8 cellular contexts compared by ENCODE assay signal in the genomic region with DNA sequence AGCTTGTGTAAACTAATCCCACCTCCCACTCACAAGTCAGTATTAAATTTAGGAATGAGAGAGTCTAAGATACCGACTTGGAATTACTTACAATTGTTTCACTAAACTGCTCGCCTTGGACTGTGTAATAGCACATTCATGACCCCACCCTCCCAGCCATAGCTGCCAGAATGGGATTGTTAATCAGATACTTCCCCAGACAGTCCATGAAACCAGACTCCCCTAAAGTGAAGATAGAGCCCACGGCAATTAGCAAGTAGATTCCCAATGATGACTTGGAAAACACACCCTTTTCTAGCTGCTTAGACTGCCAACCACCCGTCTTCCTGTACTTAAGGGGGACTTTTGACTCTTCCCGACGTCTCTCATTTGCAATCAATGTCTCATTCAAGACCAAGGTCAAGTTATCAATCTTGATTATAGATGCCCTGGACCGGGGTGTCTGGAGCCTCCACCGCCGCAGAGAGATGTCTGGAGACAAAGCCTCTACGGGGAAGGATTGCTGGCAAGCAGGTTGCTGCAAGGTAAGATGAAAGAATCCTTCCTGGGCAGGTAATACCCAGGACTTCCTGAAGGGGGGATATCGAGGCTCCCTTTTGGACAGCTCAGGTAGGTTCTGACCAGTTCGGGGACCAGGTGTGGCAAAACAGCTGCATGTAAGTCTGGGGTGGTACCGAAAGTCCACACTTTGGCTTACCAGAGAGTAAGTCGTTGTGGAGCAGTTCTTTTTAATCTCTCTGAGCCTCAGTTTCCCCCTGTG. TPM values are rescaled to one million over a fixed set of nuclear protein-coding genes. Genes with fewer than 3 reads are reported as not detected.
DNase-seq lines count a peak whose midpoint lies in the region; ATAC-seq, FAIRE-seq and TF ChIP-seq lines count a peak whose summit lies in the region.
"Had no signal": no experiment of that assay in that cellular context is flagged by ENCODE, and none has a peak within 500 bp of the region (broad histone marks: within the 10 kb centered on the region; RNA-seq: fewer than 3 reads in every experiment).

No MANE protein-coding gene starts in this region.

- H3K27ac ChIP-seq in Karpas-422 (ENCODE audit: low read length) (no peak overlapping the region), kidney (ENCODE audit: low read depth in 2 of 2, low read length in 2 of 2) (no peak overlapping the region)

- H3K9me3 Mint-ChIP-seq in central memory CD8-positive, alpha-beta T cell = no peaks in the 10 kb centered on the region
- no peaks in the 10 kb centered on the region for H3K9me3 Mint-ChIP-seq in nephron progenitor cell

- no peaks in the 10 kb centered on the region for H3K79me2 ChIP-seq in Karpas-422 (ENCODE audit: low read length)

- peaks cover 12% of the 10 kb centered on the region for H3K27me3 Mint-ChIP-seq in central memory CD8-positive, alpha-beta T cell
- H3K27me3 Mint-ChIP-seq in nephron progenitor cell (ENCODE audit: low read depth, poor library complexity) = peaks cover 30% of the 10 kb centered on the region

- H3K4me1 ChIP-seq in Karpas-422 (ENCODE audit: low read length) (peaks cover 9% of the 10 kb centered on the region), kidney (ENCODE audit: control insufficient read depth in 1 of 2, insufficient read depth in 1 of 2, low read depth in 1 of 2, low read length in 2 of 2) (no peaks in the 10 kb centered on the region)

- H3K36me3 Mint-ChIP-seq in central memory CD8-positive, alpha-beta T cell (ENCODE audit: insufficient read depth) = peaks cover 3% of the 10 kb centered on the region
- H3K36me3 Mint-ChIP-seq in nephron progenitor cell (ENCODE audit: low read depth) = no peaks in the 10 kb centered on the region

- peak overlapping the region; percentile 69 for H3K4me3 Mint-ChIP-seq in central memory CD8-positive, alpha-beta T cell
- peak overlapping the region; percentile 38 for H3K4me3 Mint-ChIP-seq in nephron progenitor cell

- no peak overlapping the region for H3K4me2 ChIP-seq in Karpas-422 (ENCODE audit: low read depth, low read length, poor library complexity, severe bottlenecking)

- no peak overlapping the region for H3K27ac Mint-ChIP-seq in central memory CD8-positive, alpha-beta T cell (ENCODE audit: low read depth)
- H3K27ac Mint-ChIP-seq in nephron progenitor cell = peak overlapping the region; percentile 16

- no peak for ATAC-seq in central memory CD8-positive, alpha-beta T cell (replicated peaks; ENCODE audit: extremely low read depth, poor library complexity, severe bottlenecking)

- H3K9me3 ChIP-seq in Karpas-422 (ENCODE audit: low read length) (no peaks in the 10 kb centered on the region), kidney (ENCODE audit: control insufficient read depth in 1 of 2, low read length in 2 of 2) (no peaks in the 10 kb centered on the region)

- TF ChIP-seq CTCF in GM06990 (IDR thresholded peaks at IDR 0.05; ENCODE audit: insufficient read depth, low read length, poor library complexity, severe bottlenecking) (peak; percentile 37), nephron progenitor cell (IDR thresholded peaks at IDR 0.05) (peak; percentile 37), kidney (IDR thresholded peaks at IDR 0.05; ENCODE audit: borderline replicate concordance, extremely low read depth, insufficient read depth) (no peak)

- no peaks in the 10 kb centered on the region for H3K9me2 ChIP-seq in Karpas-422 (replicated peaks; ENCODE audit: insufficient read depth, low read length)

- no peaks in the 10 kb centered on the region for H3K36me3 ChIP-seq in GM06990 (ENCODE audit: control insufficient read depth, insufficient read depth, low read length)
- H3K36me3 ChIP-seq in Karpas-422 (ENCODE audit: insufficient read depth, low read length) = no peaks in the 10 kb centered on the region
- H3K36me3 ChIP-seq in kidney (ENCODE audit: control insufficient read depth in 1 of 2, insufficient read depth in 2 of 2, low read length in 2 of 2) = no peaks in the 10 kb centered on the region

- H3K4me3 ChIP-seq in GM06990 (replicated peaks; ENCODE audit: low read depth, low read length) = no peak overlapping the region
- no peak overlapping the region for H3K4me3 ChIP-seq in Karpas-422 (ENCODE audit: low read length)
- no peak overlapping the region for H3K4me3 ChIP-seq in kidney (ENCODE audit: low read length in 2 of 2)

- intact Hi-C loops in kidney (cut with DNase I) = no loop called here

- H3K4me1 Mint-ChIP-seq in central memory CD8-positive, alpha-beta T cell = peaks cover 21% of the 10 kb centered on the region
- H3K4me1 Mint-ChIP-seq in nephron progenitor cell = peaks cover 42% of the 10 kb centered on the region

- no peak for DNase-seq in GM06990 (ENCODE audit: extremely low read depth, insufficient read length)
- DNase-seq in Karpas-422 = peak; percentile 62
- DNase-seq in central memory CD8-positive, alpha-beta T cell (ENCODE audit: low spot score in 2 of 2) = no peak
- DNase-seq in nephron progenitor cell = no peak
- DNase-seq in dedifferentiated amniotic fluid mesenchymal stem cell (ENCODE audit: extremely low spot score) = no peak
- no peak for DNase-seq in NOMO-1 treated with dmso at 0.1 percent for 144 hours (lab: John Stamatoyannopoulos, UW; ENCODE audit: unreplicated experiment)
- DNase-seq in kidney = no peak
- DNase-seq: NCI-H1092 treated with DMSO at 0.1 percent for 48 hours had no signal

- H3K9ac ChIP-seq in Karpas-422 (ENCODE audit: low read length) (no peak overlapping the region), kidney (ENCODE audit: low read length in 2 of 2) (no peak overlapping the region)

- no peak for FAIRE-seq in kidney (lab: Jason Lieb, UNC)

- H4K20me1 ChIP-seq in Karpas-422 (ENCODE audit: insufficient read depth, low read depth, low read length) = no peaks in the 10 kb centered on the region

- H3K27me3 ChIP-seq in GM06990 (replicated peaks; ENCODE audit: control insufficient read depth, insufficient read depth, low read length) = no peaks in the 10 kb centered on the region; the same call in 1 of the 2 replicates
- H3K27me3 ChIP-seq in Karpas-422 (ENCODE audit: low read length) = no peaks in the 10 kb centered on the region

- no peak overlapping the region for H2AFZ ChIP-seq in Karpas-422 (ENCODE audit: low read length)

RNA-seq across cellular contexts. Expression of a gene that starts 12.6 kb away (rescaled TPM):
- total RNA-seq in Karpas-422 (2014; rRNA removed; shearing (Covaris generic); ENCODE audit: low replicate concordance) = 92.4 and 109 TPM in 2 replicates
- total RNA-seq in kidney = 126 TPM
- polyA plus RNA-seq in kidney (ENCODE audit: insufficient read depth, low read depth, low replicate concordance) = 71.4 TPM
